ENCODE assay signal across 1 cellular context in genomic region chr15:90482124-90483011, GRCh38.
TF ChIP-seq lines count a peak whose summit lies in the region.

No MANE protein-coding gene starts in this region.

TF ChIP-seq in SK-N-SH treated with all-trans-retinoic acid at 6 μM for 48 hours, 23 proteins besides CTCF, POLR2A, EP300 and RAD21 (continued from another document):
- TF ChIP-seq TSHZ2 (CRISPR knock-in tag; IDR thresholded peaks at IDR 0.05) (no peak), TOX (CRISPR knock-in tag; IDR thresholded peaks at IDR 0.05; ENCODE audit: borderline replicate concordance) (no peak), PPARA (CRISPR knock-in tag; IDR thresholded peaks at IDR 0.05; ENCODE audit: borderline replicate concordance) (no peak), CSDC2 (CRISPR knock-in tag; IDR thresholded peaks at IDR 0.05) (no peak), ZFP30 (CRISPR knock-in tag; IDR thresholded peaks at IDR 0.05) (no peak), CREB5 (CRISPR knock-in tag; IDR thresholded peaks at IDR 0.05; ENCODE audit: low read depth) (no peak), SNAI2 (CRISPR knock-in tag; IDR thresholded peaks at IDR 0.05) (no peak), CSRNP3 (CRISPR knock-in tag; IDR thresholded peaks at IDR 0.05) (no peak), ZNF565 (CRISPR knock-in tag; conservative IDR thresholded peaks at IDR 0.05; ENCODE audit: low read depth) (no peak)
